In the genomic region with DNA sequence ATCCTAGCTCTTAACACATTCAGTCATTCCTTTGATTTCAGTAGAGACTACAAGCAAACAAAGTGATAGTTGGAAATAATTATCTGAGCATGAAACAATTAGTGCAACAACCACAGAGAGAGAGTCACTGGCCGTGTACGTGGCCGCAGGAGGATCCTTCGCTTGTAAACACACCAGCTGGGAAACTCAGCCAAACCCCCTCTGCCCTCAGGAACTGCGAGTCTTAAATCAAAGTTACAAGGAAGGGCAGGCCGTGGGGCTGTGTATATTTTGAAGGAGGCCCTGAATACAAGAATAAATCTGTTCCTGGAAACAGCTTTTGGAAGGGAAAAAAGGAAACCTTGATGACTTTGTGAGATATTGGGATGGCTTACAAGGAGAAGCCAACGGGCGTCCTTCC, we compare ENCODE assay signal across 21 cellular contexts.
DNase-seq lines count a peak whose midpoint lies in the region; FAIRE-seq and TF ChIP-seq lines count a peak whose summit lies in the region.
"Had no signal": no experiment of that assay in that cellular context is flagged by ENCODE, and none has a peak within 500 bp of the region (broad histone marks: within the 10 kb centered on the region; RNA-seq: fewer than 3 reads in every experiment).

No MANE protein-coding gene starts in this region.

- POLR2A ChIA-PET in endothelial cell of umbilical vein (lab: Charles Lee) = no interaction called here

- H4K8ac ChIP-seq in mesenchymal stem cell (ENCODE audit: low read length) = no peak overlapping the region

- peaks cover 5% of the 10 kb centered on the region for H3K4me1 ChIP-seq in endothelial cell of umbilical vein (ENCODE audit: control insufficient read depth, extremely low read depth, insufficient read depth, low read length)
- H3K4me1 ChIP-seq in mesenchymal stem cell (ENCODE audit: control insufficient read depth, insufficient read depth, low read depth, low read length) = no peaks in the 10 kb centered on the region
- H3K4me1 ChIP-seq: A549, BE2C had no signal

- no peak overlapping the region for H2BK5ac ChIP-seq in mesenchymal stem cell (ENCODE audit: low read depth, low read length, poor library complexity, severe bottlenecking)

- peaks cover 38% of the 10 kb centered on the region for H3K27me3 Mint-ChIP-seq in type B pancreatic cell
- H3K27me3 Mint-ChIP-seq: IgD-negative memory B cell had no signal

- no peaks in the 10 kb centered on the region for H3K9me1 ChIP-seq in endothelial cell of umbilical vein (replicated peaks; ENCODE audit: control insufficient read depth, extremely low read depth, insufficient read depth, low read length)

- H4K20me1 ChIP-seq in endothelial cell of umbilical vein (replicated peaks; ENCODE audit: control insufficient read depth, extremely low read depth, insufficient read depth, low read length) = peaks cover 3% of the 10 kb centered on the region

- H2BK120ac ChIP-seq in mesenchymal stem cell (ENCODE audit: low read depth, low read length) = no peak overlapping the region

- no peak overlapping the region for H2AFZ ChIP-seq in endothelial cell of umbilical vein (ENCODE audit: low read depth, low read length)
- no peak overlapping the region for H2AFZ ChIP-seq in mesenchymal stem cell (ENCODE audit: low read depth, low read length)

- no peak overlapping the region for H3K4me2 ChIP-seq in endothelial cell of umbilical vein (ENCODE audit: insufficient read depth, low read length)
- no peak overlapping the region for H3K4me2 ChIP-seq in mesenchymal stem cell (ENCODE audit: low read length, poor library complexity, severe bottlenecking)
- H3K4me2 ChIP-seq: A549 had no signal

- CTCF ChIA-PET in endothelial cell of umbilical vein (lab: Charles Lee) = interaction anchor here (1.1 kb wide), 1 partner anchor 35 kb away, joined by 3 read pairs; no protein-coding TSS in a partner anchor

- no peak overlapping the region for H3K4me3 ChIP-seq in endothelial cell of umbilical vein (replicated peaks in 1 of 3; ENCODE audit: insufficient read depth in 1 of 3, low read depth in 1 of 3, low read length in 3 of 3)
- no peak overlapping the region for H3K4me3 ChIP-seq in mesenchymal stem cell (ENCODE audit: insufficient read depth in 1 of 2, low read depth in 1 of 2, low read length in 2 of 2)
- no peak overlapping the region for H3K4me3 ChIP-seq in dorsolateral prefrontal cortex
- H3K4me3 ChIP-seq: A549, MG63 had no signal

- H3K23ac ChIP-seq in mesenchymal stem cell (ENCODE audit: low read length in 2 of 2) = no peak overlapping the region

- H3K9ac ChIP-seq in endothelial cell of umbilical vein (replicated peaks; ENCODE audit: extremely low read depth, insufficient read depth, low read length) (no peak overlapping the region), mesenchymal stem cell (ENCODE audit: low read length) (no peak overlapping the region)

- no TSS peak for BruUV-seq in endothelial cell of umbilical vein (replicated peaks; lab: Mats Ljungman, UMichigan)

- no peak overlapping the region for H3K4me3 Mint-ChIP-seq in type B pancreatic cell
- H3K4me3 Mint-ChIP-seq: IgD-negative memory B cell had no signal

- no peak overlapping the region for H2AK5ac ChIP-seq in mesenchymal stem cell (ENCODE audit: low read length, severe bottlenecking)

- no peak overlapping the region for H3K14ac ChIP-seq in mesenchymal stem cell (ENCODE audit: low read length in 2 of 2)

- H3K18ac ChIP-seq in mesenchymal stem cell (ENCODE audit: low read depth in 1 of 2, low read length in 2 of 2) = no peak overlapping the region

- H3K9me3 ChIP-seq in endothelial cell of umbilical vein (replicated peaks; ENCODE audit: control insufficient read depth, insufficient read depth, low read length) (no peaks in the 10 kb centered on the region), mesenchymal stem cell (ENCODE audit: control insufficient read depth, low read length) (peaks cover 10% of the 10 kb centered on the region)
- H3K9me3 ChIP-seq: A549, BE2C, MG63 had no signal

- no peak overlapping the region for H3K27ac Mint-ChIP-seq in type B pancreatic cell
- H3K27ac Mint-ChIP-seq: IgD-negative memory B cell had no signal

- FAIRE-seq in endothelial cell of umbilical vein (lab: Jason Lieb, UNC) = no peak
- FAIRE-seq: A549, H54 had no signal

- H2BK12ac ChIP-seq in mesenchymal stem cell (ENCODE audit: low read length in 2 of 2) = no peak overlapping the region

- peaks cover 8% of the 10 kb centered on the region for H3K36me3 Mint-ChIP-seq in type B pancreatic cell

- no peaks in the 10 kb centered on the region for H3K79me2 ChIP-seq in endothelial cell of umbilical vein (ENCODE audit: control insufficient read depth, insufficient read depth, low read length)

- H3K27me3 ChIP-seq in endothelial cell of umbilical vein (ENCODE audit: control insufficient read depth in 2 of 2, insufficient read depth in 2 of 2, low read length in 2 of 2) (no peaks in the 10 kb centered on the region), mesenchymal stem cell (ENCODE audit: control insufficient read depth in 1 of 2, insufficient read depth in 1 of 2, low read length in 2 of 2) (peaks cover 5 to 6% of the 10 kb centered on the region in 2 experiments), dorsolateral prefrontal cortex (peaks cover 0 to 4% (median 0%) of the 10 kb centered on the region in 45 donors)

- H3K4ac ChIP-seq in mesenchymal stem cell (ENCODE audit: low read depth in 1 of 2, low read length in 2 of 2) = no peak overlapping the region

- intact Hi-C loops in endothelial cell of umbilical vein (cut with micrococcal nuclease) (no loop called here), dorsolateral prefrontal cortex (cut with DNase I) (no loop called here)

- TF ChIP-seq POLR2A in endothelial cell of umbilical vein (IDR thresholded peaks at IDR 0.05; ENCODE audit: low read depth, low read length) = no peak

- H4K91ac ChIP-seq in mesenchymal stem cell (ENCODE audit: low read length) = no peak overlapping the region

- H3K9me3 Mint-ChIP-seq in type B pancreatic cell = peaks cover 10% of the 10 kb centered on the region

- WGBS in mesenchymal stem cell = 60% methylated on average over 8 of the region's 8 CpGs

- peak; percentile 13 for DNase-seq in M059J (ENCODE audit: low read depth)
- peak; percentile 42 for DNase-seq in endothelial cell of umbilical vein (ENCODE audit: low read depth, low spot score)
- DNase-seq in mesenchymal stem cell = peak; percentile 31
- peak; percentile 39 for DNase-seq in type B pancreatic cell (ENCODE audit: extremely low spot score, unreplicated experiment)
- no peak for DNase-seq in stimulated activated CD4-positive, alpha-beta T cell treated with anti-CD3 and anti-CD28 coated beads, Interleukin-2, amount 100 ng/mL, for 48 hours
- no peak for DNase-seq in dorsolateral prefrontal cortex
- no peak for DNase-seq in NCI-H2196 treated with DMSO at 0.1 percent for 48 hours (lab: John Stamatoyannopoulos, UW; ENCODE audit: unreplicated experiment)
- DNase-seq: BE2C, DMS79, Kasumi-1, MG63, NCI-H1417, NCI-H1694 treated with DMSO at 0.1 percent for 48 hours, NCI-H2081 treated with DMSO at 0.1 percent for 48 hours, NCI-H446 treated with DMSO at 0.1 percent for 48 hours, NCI-H526 treated with DMSO at 0.1 percent for 48 hours, RPMI8226, SHP77 had no signal

- H3K4me1 Mint-ChIP-seq in type B pancreatic cell (ENCODE audit: unreplicated experiment) = peaks cover 10% of the 10 kb centered on the region
- H3K4me1 Mint-ChIP-seq: IgD-negative memory B cell had no signal

- TF ChIP-seq CTCF in endothelial cell of umbilical vein (IDR thresholded peaks at IDR 0.05; ENCODE audit: extremely low read depth in 1 of 2, insufficient read depth in 1 of 2, low read depth in 1 of 2, low read length in 2 of 2) = no peak
- no peak for TF ChIP-seq CTCF in type B pancreatic cell (conservative IDR thresholded peaks at IDR 0.05)
- no peak for TF ChIP-seq CTCF in dorsolateral prefrontal cortex (IDR thresholded peaks at IDR 0.05 in 54 of 56, conservative IDR thresholded peaks at IDR 0.05 in 2 of 56; ENCODE audit: low read depth in 1 of 56, partially characterized antibody in 56 of 56)

- H2BK15ac ChIP-seq in mesenchymal stem cell (ENCODE audit: low read depth, poor library complexity, severe bottlenecking) = no peak overlapping the region

- dilution Hi-C loops in endothelial cell of umbilical vein (cut with MboI; ENCODE audit: extremely low pct_ligation_motif_present, low sequenced_read_pairs) = no loop called here

- H3K27ac ChIP-seq in endothelial cell of umbilical vein (ENCODE audit: insufficient read depth, low read depth, low read length) (no peak overlapping the region), mesenchymal stem cell (ENCODE audit: low read length, poor library complexity, severe bottlenecking) (no peak overlapping the region), dorsolateral prefrontal cortex (no peak overlapping the region)
- H3K27ac ChIP-seq: A549 had no signal

- H3K36me3 ChIP-seq in endothelial cell of umbilical vein (ENCODE audit: control insufficient read depth in 2 of 2, extremely low read depth in 1 of 2, insufficient read depth in 2 of 2, low read length in 2 of 2) (peaks cover 5 to 7% of the 10 kb centered on the region in 2 experiments), mesenchymal stem cell (ENCODE audit: control insufficient read depth in 1 of 2, insufficient read depth in 2 of 2, low read depth in 1 of 2, low read length in 2 of 2) (no peaks in the 10 kb centered on the region)
- H3K36me3 ChIP-seq: BE2C, MG63 had no signal

- H3K79me1 ChIP-seq in mesenchymal stem cell (replicated peaks; ENCODE audit: low read length, poor library complexity, severe bottlenecking) = no peaks in the 10 kb centered on the region

TF ChIP-seq in endothelial cell of umbilical vein, 7 proteins besides CTCF, POLR2A, EP300 and RAD21:
- no peak for TF ChIP-seq EZH2 (IDR thresholded peaks at IDR 0.05; ENCODE audit: borderline replicate concordance, low read depth, low read length, severe bottlenecking)
- no peak for TF ChIP-seq JUN (IDR thresholded peaks at IDR 0.05; ENCODE audit: borderline replicate concordance, insufficient read depth, insufficient read length, low read depth)
- TF ChIP-seq GATA2 (IDR thresholded peaks at IDR 0.05; ENCODE audit: insufficient read depth, insufficient read length, low read depth, low read length) = no peak
- TF ChIP-seq, protein P1, sequence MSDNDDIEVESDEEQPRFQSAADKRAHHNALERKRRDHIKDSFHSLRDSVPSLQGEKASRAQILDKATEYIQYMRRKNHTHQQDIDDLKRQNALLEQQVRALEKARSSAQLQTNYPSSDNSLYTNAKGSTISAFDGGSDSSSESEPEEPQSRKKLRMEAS (IDR thresholded peaks at IDR 0.05; ENCODE audit: insufficient read depth, insufficient read length) = no peak
- no peak for TF ChIP-seq MYC (IDR thresholded peaks at IDR 0.05; ENCODE audit: low read depth, low read length)
- no peak for TF ChIP-seq FOS (IDR thresholded peaks at IDR 0.05; ENCODE audit: borderline replicate concordance, insufficient read depth, low read length)
- no peak for TF ChIP-seq POLR2AphosphoS5 (IDR thresholded peaks at IDR 0.05; ENCODE audit: insufficient read depth, low read depth, low read length)

Comparison
In these comparisons a context has a peak if more than half of its experiments do, and no peak if none do; other contexts are left out.
1. DNase-seq: peak in M059J (single experiment), endothelial cell of umbilical vein (single experiment), mesenchymal stem cell (single experiment) and type B pancreatic cell (single experiment); none in stimulated activated CD4-positive, alpha-beta T cell treated with anti-CD3 and anti-CD28 coated beads, Interleukin-2, amount 100 ng/mL, for 48 hours (0 of 2), dorsolateral prefrontal cortex (0 of 10) and NCI-H2196 treated with DMSO at 0.1 percent for 48 hours (single experiment).